17 cellular contexts compared by ENCODE assay signal in genomic region chr12:66191547-66192126, GRCh38. TPM values are rescaled to one million over a fixed set of nuclear protein-coding genes. Genes with fewer than 3 reads are reported as not detected.
DNase-seq lines count a peak whose midpoint lies in the region; ATAC-seq lines count a peak whose summit lies in the region.
"Had no signal": no experiment of that assay in that cellular context is flagged by ENCODE, and none has a peak within 500 bp of the region (broad histone marks: within the 10 kb centered on the region; RNA-seq: fewer than 3 reads in every experiment).

No MANE protein-coding gene starts in this region.

- WGBS in mesendoderm (ENCODE audit: extremely low coverage, insufficient coverage, low lambda C conversion rate), result no CpG with 5 or more reads among the region's 7 CpGs

- no peak overlapping the region for H2AK5ac ChIP-seq in mesendoderm (ENCODE audit: low read length)

- DNase-seq in DMS53 (lab: John Stamatoyannopoulos, UW), result peak; percentile 91
- DNase-seq in NCI-H1092 (lab: John Stamatoyannopoulos, UW), result peak; percentile 24
- DNase-seq in NCI-H774 (lab: John Stamatoyannopoulos, UW), result peak; percentile 50
- DNase-seq in mesendoderm, result no peak
- DNase-seq in NAMALWA (ENCODE audit: low spot score), result no peak
- DNase-seq in HAP-1 (ENCODE audit: low spot score in 2 of 2), result no peak
- DNase-seq: activated CD4-positive, alpha-beta T cell treated with anti-CD3 and anti-CD28 coated beads, Interleukin-2, amount 10 ng/mL, durations not matched to agents 24 days and 14 days; activated naive CD4-positive, alpha-beta T cell treated with anti-CD3 and anti-CD28 coated beads for 36 hours; Caco-2; foreskin melanocyte; left lung; NCI-H1930; NK-92 treated with Interleukin-12 subunit alpha and Interleukin-12 subunit beta, amount 100 ng/mL, for 24 hours; small intestine; testis had no signal

- H3K27me3 ChIP-seq in mesendoderm (ENCODE audit: insufficient read depth, low read length, poor library complexity) (no peaks in the 10 kb centered on the region), HAP-1 (ENCODE audit: low read depth) (peaks cover 8% of the 10 kb centered on the region; the same call in 1 of the 2 replicates)
- H3K27me3 ChIP-seq: testis had no signal

- H2BK120ac ChIP-seq in mesendoderm (ENCODE audit: low read depth, low read length), result no peak overlapping the region

- no peak overlapping the region for H3K4ac ChIP-seq in mesendoderm (ENCODE audit: low read depth, low read length)

- H3K79me2 ChIP-seq in mesendoderm (ENCODE audit: control insufficient read depth, insufficient read depth, low read length), result no peaks in the 10 kb centered on the region

- no peaks in the 10 kb centered on the region for H3K79me1 ChIP-seq in mesendoderm (ENCODE audit: low read length)

- peak overlapping the region; percentile 27 for H3K56ac ChIP-seq in mesendoderm (ENCODE audit: low read length)

- no peak overlapping the region for H3K4me3 ChIP-seq in mesendoderm (ENCODE audit: low read length)
- H3K4me3 ChIP-seq in HAP-1, result no peak overlapping the region
- H3K4me3 ChIP-seq: testis had no signal

- no peak overlapping the region for H3K18ac ChIP-seq in mesendoderm (ENCODE audit: low read length)

- H3K23ac ChIP-seq in mesendoderm (ENCODE audit: low read length), result no peak overlapping the region

- ATAC-seq in GM21515 (IDR thresholded peaks at IDR 0.05; ENCODE audit: unreplicated experiment) (no peak), GM21447 (IDR thresholded peaks at IDR 0.05; ENCODE audit: unreplicated experiment) (no peak)
- ATAC-seq: left lung had no signal

- H4K8ac ChIP-seq in mesendoderm (ENCODE audit: low read depth, low read length), result no peak overlapping the region

- no peak overlapping the region for H2BK15ac ChIP-seq in mesendoderm (replicated peaks; ENCODE audit: low read depth)

- H3K4me1 ChIP-seq in mesendoderm (ENCODE audit: control insufficient read depth, low read depth, low read length) (no peaks in the 10 kb centered on the region), HAP-1 (no peaks in the 10 kb centered on the region)
- H3K4me1 ChIP-seq: Caco-2 had no signal

- no peaks in the 10 kb centered on the region for H3K36me3 ChIP-seq in mesendoderm (ENCODE audit: control insufficient read depth, insufficient read depth, low read length)
- no peaks in the 10 kb centered on the region for H3K36me3 ChIP-seq in HAP-1 (replicated peaks)

- no peak overlapping the region for H4K5ac ChIP-seq in mesendoderm (ENCODE audit: low read length)

- in situ Hi-C loops in HAP-1 (cut with MboI; ENCODE audit: low sequenced_read_pairs), result no loop called here

- H3K9ac ChIP-seq in mesendoderm (ENCODE audit: low read length), result no peak overlapping the region

- H3K4me2 ChIP-seq in mesendoderm (ENCODE audit: low read length), result no peak overlapping the region

- H3K27ac ChIP-seq in mesendoderm (ENCODE audit: low read depth, low read length), result no peak overlapping the region

- no peak overlapping the region for H2BK5ac ChIP-seq in mesendoderm (ENCODE audit: low read length)

- H3K9me3 ChIP-seq in HAP-1, result no peaks in the 10 kb centered on the region
- H3K9me3 ChIP-seq: Caco-2, left lung, testis had no signal

RNA-seq across cellular contexts. Expression of gene IRAK3, which starts 2.6 kb away (rescaled TPM):
- 1.7 TPM for polyA plus RNA-seq in mesendoderm (2013, experiment 1 of 2)
- polyA plus RNA-seq in mesendoderm (2013, experiment 2 of 2), result 1.9 TPM

RNA-seq across cellular contexts. Expression of gene TMBIM4, which starts 21.8 kb away (rescaled TPM):
- polyA plus RNA-seq in mesendoderm (2013, experiment 1 of 2), result 39.7 TPM
- 39.8 TPM for polyA plus RNA-seq in mesendoderm (2013, experiment 2 of 2)

Comparison
In these comparisons a context has a peak if more than half of its experiments do, and no peak if none do; other contexts are left out.
1. DNase-seq: peak in DMS53 (single experiment), NCI-H1092 (single experiment) and NCI-H774 (single experiment); none in mesendoderm (single experiment), NAMALWA (single experiment) and HAP-1 (0 of 2).